In the genomic region with DNA sequence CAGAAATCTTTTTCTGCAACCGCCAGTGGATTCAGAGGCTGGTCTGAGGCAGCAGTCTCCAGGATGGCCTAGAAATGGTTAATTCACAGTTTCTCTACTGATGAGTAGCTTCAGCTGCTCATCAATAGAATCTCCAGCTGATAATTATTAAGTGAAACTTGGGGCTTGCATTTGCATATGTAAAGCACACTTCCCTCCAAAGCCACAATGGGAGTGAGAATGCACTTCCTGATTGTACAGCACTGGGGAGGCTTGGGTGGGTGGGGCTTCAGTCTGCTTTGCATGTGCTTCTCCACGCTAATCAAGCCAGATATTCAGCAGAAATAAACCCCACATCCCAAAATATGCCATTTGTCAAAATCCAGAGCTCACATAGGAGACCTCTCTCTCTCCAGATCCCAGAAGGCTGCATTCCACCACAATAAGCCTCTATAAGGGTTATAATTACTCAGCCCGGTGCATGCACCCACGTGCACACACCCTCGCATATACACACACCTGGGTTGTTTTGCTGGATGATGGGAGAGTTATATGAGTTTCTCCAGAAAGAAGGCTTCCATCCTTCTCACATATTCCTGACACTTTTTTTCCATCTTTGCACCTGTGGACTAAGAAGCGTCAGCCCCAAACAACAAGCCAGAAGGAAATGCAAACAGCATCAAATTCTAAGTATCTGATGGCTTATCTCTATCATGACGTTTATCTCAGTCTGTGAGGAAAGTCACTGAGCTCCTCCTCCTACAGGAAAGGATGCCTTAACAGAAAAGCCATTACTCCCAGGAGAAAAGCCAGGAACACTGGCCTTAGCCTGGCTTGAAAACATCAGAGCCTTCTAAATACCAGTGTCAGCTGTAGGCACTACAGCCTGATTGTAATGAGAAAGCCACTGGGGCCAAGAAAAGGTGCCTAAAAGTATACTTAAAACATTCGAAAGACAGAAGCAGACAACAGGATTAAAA, we compare ENCODE assay signal across 19 cellular contexts.
DNase-seq lines count a peak whose midpoint lies in the region; ATAC-seq and TF ChIP-seq lines count a peak whose summit lies in the region.
"Had no signal": no experiment of that assay in that cellular context is flagged by ENCODE, and none has a peak within 500 bp of the region (broad histone marks: within the 10 kb centered on the region; RNA-seq: fewer than 3 reads in every experiment).

No MANE protein-coding gene starts in this region.

- no peaks in the 10 kb centered on the region for H3K9me3 Mint-ChIP-seq in glutamatergic neuron (ENCODE audit: unreplicated experiment)
- peaks cover 0 to 13% (median 6%) of the 10 kb centered on the region in 11 donors for H3K9me3 Mint-ChIP-seq in naive thymus-derived CD4-positive, alpha-beta T cell

- H3K36me3 ChIP-seq in heart left ventricle (no peaks in the 10 kb centered on the region), right atrium auricular region (no peaks in the 10 kb centered on the region), stomach (no peaks in the 10 kb centered on the region)
- no peaks in the 10 kb centered on the region for H3K36me3 ChIP-seq in naive thymus-derived CD4-positive, alpha-beta T cell (ENCODE audit: control insufficient read depth in 2 of 3, insufficient read depth in 3 of 3, low read length in 3 of 3)
- H3K36me3 ChIP-seq: Peyer's patch, spleen, upper lobe of left lung had no signal

- H3K9me3 ChIP-seq in heart left ventricle (no peaks in the 10 kb centered on the region), right atrium auricular region (no peaks in the 10 kb centered on the region), stomach (no peaks in the 10 kb centered on the region)
- no peaks in the 10 kb centered on the region for H3K9me3 ChIP-seq in naive thymus-derived CD4-positive, alpha-beta T cell (ENCODE audit: control insufficient read depth in 2 of 3, low read length in 3 of 3)
- H3K9me3 ChIP-seq: Peyer's patch, spleen, upper lobe of left lung had no signal

- H3K27me3 Mint-ChIP-seq in glutamatergic neuron (ENCODE audit: unreplicated experiment) = no peaks in the 10 kb centered on the region
- H3K27me3 Mint-ChIP-seq in naive thymus-derived CD4-positive, alpha-beta T cell = peaks cover 0 to 15% (median 7%) of the 10 kb centered on the region in 5 donors
- H3K27me3 Mint-ChIP-seq: activated naive CD4-positive, alpha-beta T cell treated with anti-CD3 and anti-CD28 coated beads, Interleukin-2, amount 50 U/mL, for 24 hours; CD4-positive, alpha-beta memory T cell had no signal

- ATAC-seq in heart left ventricle = peak in 3 of 4 donors; percentile 17 to 64 (median 38)
- ATAC-seq in naive thymus-derived CD4-positive, alpha-beta T cell = no peak

- 33 to 42% (median 37%) methylated on average over 8 of the region's 8 CpGs for WGBS in heart left ventricle, 4 donors
- WGBS in stomach, 5 donors = 32 to 48% (median 39%) methylated on average over 8 of the region's 8 CpGs

- H3K4me3 ChIP-seq in heart left ventricle (no peak overlapping the region), right atrium auricular region (no peak overlapping the region), stomach (no peak overlapping the region)
- H3K4me3 ChIP-seq in naive thymus-derived CD4-positive, alpha-beta T cell (ENCODE audit: low read length) = no peak overlapping the region
- H3K4me3 ChIP-seq: Peyer's patch, spleen, upper lobe of left lung had no signal

- TF ChIP-seq CTCF in heart left ventricle (IDR thresholded peaks at IDR 0.05) = no peak
- no peak for TF ChIP-seq CTCF in right atrium auricular region (IDR thresholded peaks at IDR 0.05)
- no peak for TF ChIP-seq CTCF in glutamatergic neuron (IDR thresholded peaks at IDR 0.05; ENCODE audit: partially characterized antibody, unreplicated experiment)
- TF ChIP-seq CTCF in stomach (IDR thresholded peaks at IDR 0.05) = no peak

- TF ChIP-seq POLR2A in heart left ventricle (IDR thresholded peaks at IDR 0.05) = no peak
- no peak for TF ChIP-seq POLR2A in stomach (IDR thresholded peaks at IDR 0.05)

- H3K27me3 ChIP-seq in heart left ventricle = no peaks in the 10 kb centered on the region
- no peaks in the 10 kb centered on the region for H3K27me3 ChIP-seq in right atrium auricular region
- H3K27me3 ChIP-seq in stomach = no peaks in the 10 kb centered on the region
- no peaks in the 10 kb centered on the region for H3K27me3 ChIP-seq in naive thymus-derived CD4-positive, alpha-beta T cell (ENCODE audit: control insufficient read depth in 2 of 2, insufficient read depth in 2 of 2, low read length in 2 of 2)
- H3K27me3 ChIP-seq: Peyer's patch, spleen, upper lobe of left lung had no signal

- POLR2A ChIA-PET in naive thymus-derived CD4-positive, alpha-beta T cell (lab: Charles Lee) = no interaction called here

- intact Hi-C loops in heart left ventricle (cut with DNase I) (no loop called here), stomach (cut with DNase I; ENCODE audit: low total_unique reads) (no loop called here)
- intact Hi-C loops in naive thymus-derived CD4-positive, alpha-beta T cell (cut with micrococcal nuclease) = no loop called here

- H3K36me3 Mint-ChIP-seq in glutamatergic neuron (ENCODE audit: unreplicated experiment) = no peaks in the 10 kb centered on the region
- H3K36me3 Mint-ChIP-seq in naive thymus-derived CD4-positive, alpha-beta T cell = peaks cover 0 to 3% (median 0%) of the 10 kb centered on the region in 5 donors
- H3K36me3 Mint-ChIP-seq: activated naive CD4-positive, alpha-beta T cell treated with anti-CD3 and anti-CD28 coated beads, Interleukin-2, amount 50 U/mL, for 24 hours; CD4-positive, alpha-beta memory T cell had no signal

- CTCF ChIA-PET in naive thymus-derived CD4-positive, alpha-beta T cell (lab: Charles Lee) = no interaction called here

- no peak for TF ChIP-seq EP300 in stomach (IDR thresholded peaks at IDR 0.05)

- peaks cover 8% of the 10 kb centered on the region for H3K4me1 Mint-ChIP-seq in glutamatergic neuron (ENCODE audit: low read depth, unreplicated experiment)
- peaks cover 0 to 5% (median 0%) of the 10 kb centered on the region in 7 donors for H3K4me1 Mint-ChIP-seq in naive thymus-derived CD4-positive, alpha-beta T cell
- H3K4me1 Mint-ChIP-seq: activated naive CD4-positive, alpha-beta T cell treated with anti-CD3 and anti-CD28 coated beads, Interleukin-2, amount 50 U/mL, for 24 hours; CD4-positive, alpha-beta memory T cell had no signal

- DNase-seq in heart left ventricle = no peak
- DNase-seq in right atrium auricular region (ENCODE audit: low spot score) = no peak
- peak; percentile 62 to 70 for DNase-seq in NCI-H526 (lab: John Stamatoyannopoulos, UW)
- DNase-seq in glutamatergic neuron = no peak
- DNase-seq in stomach = peak; percentile 39
- no peak for DNase-seq in cerebellar nuclear complex (lab: John Stamatoyannopoulos, UW)
- DNase-seq in activated naive CD4-positive, alpha-beta T cell (lab: John Stamatoyannopoulos, UW) = no peak
- no peak for DNase-seq in naive thymus-derived CD4-positive, alpha-beta T cell
- DNase-seq: activated CD4-positive, alpha-beta T cell treated with anti-CD3 and anti-CD28 coated beads, Interleukin-2, amount 50 U/mL, for 4 hours; CD4-positive, alpha-beta memory T cell; dermis blood vessel endothelial cell; MM.1S; NCI-H2081 treated with DMSO at 0.1 percent for 48 hours; NCI-H69; spleen; stimulated activated naive CD4-positive, alpha-beta T cell; upper lobe of left lung had no signal

- peak overlapping the region; percentile 26 for H3K27ac Mint-ChIP-seq in glutamatergic neuron (ENCODE audit: unreplicated experiment)
- no peak overlapping the region for H3K27ac Mint-ChIP-seq in naive thymus-derived CD4-positive, alpha-beta T cell
- H3K27ac Mint-ChIP-seq: activated naive CD4-positive, alpha-beta T cell treated with anti-CD3 and anti-CD28 coated beads, Interleukin-2, amount 50 U/mL, for 24 hours; CD4-positive, alpha-beta memory T cell had no signal

- H3K27ac ChIP-seq in heart left ventricle = peak overlapping the region in 4 of 12 donors; percentile 5 to 28 (median 20)
- no peak overlapping the region for H3K27ac ChIP-seq in right atrium auricular region
- no peak overlapping the region for H3K27ac ChIP-seq in stomach
- H3K27ac ChIP-seq in naive thymus-derived CD4-positive, alpha-beta T cell (ENCODE audit: low read depth, low read length) = no peak overlapping the region
- H3K27ac ChIP-seq: Peyer's patch, spleen, upper lobe of left lung had no signal

- H3K4me3 Mint-ChIP-seq in glutamatergic neuron (ENCODE audit: unreplicated experiment) = no peak overlapping the region
- H3K4me3 Mint-ChIP-seq in naive thymus-derived CD4-positive, alpha-beta T cell = no peak overlapping the region
- H3K4me3 Mint-ChIP-seq: activated naive CD4-positive, alpha-beta T cell treated with anti-CD3 and anti-CD28 coated beads, Interleukin-2, amount 50 U/mL, for 24 hours; CD4-positive, alpha-beta memory T cell had no signal

- H3K4me1 ChIP-seq in heart left ventricle (peaks cover 7 to 57% (median 39%) of the 10 kb centered on the region in 12 donors), right atrium auricular region (peaks cover 0 to 28% of the 10 kb centered on the region in 2 donors), stomach (peaks cover 14 to 40% (median 28%) of the 10 kb centered on the region in 4 donors)
- no peaks in the 10 kb centered on the region for H3K4me1 ChIP-seq in naive thymus-derived CD4-positive, alpha-beta T cell (ENCODE audit: control insufficient read depth in 2 of 2, insufficient read depth in 2 of 2, low read length in 2 of 2)

Comparison
In these comparisons a context has a peak if more than half of its experiments do, and no peak if none do; other contexts are left out.
1. DNase-seq: peak in NCI-H526 (2 of 2) and stomach (single experiment); none in heart left ventricle (0 of 5), right atrium auricular region (single experiment), glutamatergic neuron (single experiment), cerebellar nuclear complex (0 of 2), activated naive CD4-positive, alpha-beta T cell (0 of 4) and naive thymus-derived CD4-positive, alpha-beta T cell (0 of 9).